In genomic region chr5:151689591-151689990, GRCh38 we compare ENCODE assay signal across 7 cellular contexts. TPM values are rescaled to one million over a fixed set of nuclear protein-coding genes. Genes with fewer than 3 reads are reported as not detected.
DNase-seq lines count a peak whose midpoint lies in the region; ATAC-seq, FAIRE-seq and TF ChIP-seq lines count a peak whose summit lies in the region.
"Not testable (repeated sequence)": the region's sequence is repeated elsewhere in the genome, so short reads cannot be mapped to it uniquely, and the experiment has no call there.
"Had no signal": no experiment of that assay in that cellular context is flagged by ENCODE, and none has a peak within 500 bp of the region (broad histone marks: within the 10 kb centered on the region; RNA-seq: fewer than 3 reads in every experiment).

No MANE protein-coding gene starts in this region.

- not testable (repeated sequence) for H3K4me3 ChIP-seq in Panc1 (ENCODE audit: low read depth in 2 of 2, low read length in 2 of 2); astrocyte (ENCODE audit: insufficient read depth, low read depth, low read length); endodermal cell (ENCODE audit: low read length); right atrium auricular region

- not testable (repeated sequence) for BruUV-seq in Panc1 (replicated peaks; lab: Mats Ljungman, UMichigan)

- H3K27me3 ChIP-seq in Panc1 (ENCODE audit: control insufficient read depth, insufficient read depth, low read length); astrocyte (ENCODE audit: insufficient read depth, low read length); endodermal cell (ENCODE audit: control insufficient read depth, insufficient read depth, low read length, poor library complexity, severe bottlenecking); right atrium auricular region: not testable (repeated sequence)

- H3K4me1 ChIP-seq in Panc1 (ENCODE audit: control insufficient read depth, insufficient read depth, low read length) (peaks cover 31% of the 10 kb centered on the region), astrocyte (ENCODE audit: insufficient read depth, low read length) (peaks cover 23% of the 10 kb centered on the region), endodermal cell (ENCODE audit: control insufficient read depth, insufficient read depth, low read length) (peaks cover 12% of the 10 kb centered on the region), right atrium auricular region (peaks cover 0 to 19% of the 10 kb centered on the region in 2 donors)

- H3K9me3 Mint-ChIP-seq in astrocyte (ENCODE audit: unreplicated experiment); endodermal cell; neural crest cell: not testable (repeated sequence)

- peaks cover 18% of the 10 kb centered on the region for H4K20me1 ChIP-seq in astrocyte (ENCODE audit: insufficient read depth, low read length)

- DNase-seq in Panc1 (ENCODE audit: low read depth, low spot score); astrocyte (ENCODE audit: low read depth); neural crest cell (ENCODE audit: low read depth, low spot score): not testable (repeated sequence)
- DNase-seq in endodermal cell (peak; percentile 9), right atrium auricular region (ENCODE audit: low spot score) (peak; percentile 32)

- H3K9me3 ChIP-seq in Panc1 (ENCODE audit: control insufficient read depth, insufficient read depth, low read depth, low read length); astrocyte (ENCODE audit: insufficient read depth, low read depth, low read length); endodermal cell (ENCODE audit: control insufficient read depth, low read length); right atrium auricular region: not testable (repeated sequence)

- not testable (repeated sequence) for H3K4me2 ChIP-seq in astrocyte (ENCODE audit: low read length)

- TF ChIP-seq CTCF in Panc1 (IDR thresholded peaks at IDR 0.05); astrocyte (IDR thresholded peaks at IDR 0.05; ENCODE audit: insufficient read depth, low read depth, low read length); endodermal cell (conservative IDR thresholded peaks at IDR 0.05); right atrium auricular region (IDR thresholded peaks at IDR 0.05); neural crest cell (conservative IDR thresholded peaks at IDR 0.05): not testable (repeated sequence)

- ATAC-seq in Panc1 = not testable (repeated sequence)

- in situ Hi-C loops in Panc1 (cut with HindIII; ENCODE audit: low pct_unique_long_range_greater_than_20kb, low sequenced_read_pairs) = not testable (repeated sequence)

- intact Hi-C loops in Panc1 (cut with micrococcal nuclease; ENCODE audit: unreplicated experiment) = not testable (repeated sequence)

- CTCF ChIA-PET in Panc1 (lab: Charles Lee) = not testable (repeated sequence)

- peak overlapping the region; percentile 29; the same call in 1 of the 2 replicates for H3K27ac ChIP-seq in Panc1 (ENCODE audit: low read length)
- H3K27ac ChIP-seq in astrocyte (ENCODE audit: low read depth, low read length); endodermal cell (ENCODE audit: low read depth, low read length); right atrium auricular region: not testable (repeated sequence)

- not testable (repeated sequence) for H2AFZ ChIP-seq in astrocyte (ENCODE audit: low read depth, low read length)

- not testable (repeated sequence) for H3K27ac Mint-ChIP-seq in astrocyte (ENCODE audit: unreplicated experiment); endodermal cell; neural crest cell (ENCODE audit: unreplicated experiment)

- H3K4me3 Mint-ChIP-seq in astrocyte (ENCODE audit: unreplicated experiment) (peak overlapping the region; percentile 57), neural crest cell (peak overlapping the region; percentile 17)
- not testable (repeated sequence) for H3K4me3 Mint-ChIP-seq in endodermal cell

- H3K36me3 ChIP-seq in Panc1 (ENCODE audit: control insufficient read depth, insufficient read depth, low read length); astrocyte (ENCODE audit: insufficient read depth, low read length); endodermal cell (ENCODE audit: control insufficient read depth, insufficient read depth, low read length); right atrium auricular region: not testable (repeated sequence)

- H3K36me3 Mint-ChIP-seq in astrocyte (ENCODE audit: low read depth, unreplicated experiment) = peaks cover 18% of the 10 kb centered on the region
- not testable (repeated sequence) for H3K36me3 Mint-ChIP-seq in endodermal cell (ENCODE audit: low read depth); neural crest cell (ENCODE audit: low read depth)

- not testable (repeated sequence) for H3K9ac ChIP-seq in astrocyte (ENCODE audit: low read length); endodermal cell (ENCODE audit: extremely low read depth, low read length, poor library complexity, severe bottlenecking)

- H3K27me3 Mint-ChIP-seq in astrocyte (ENCODE audit: low read depth, unreplicated experiment); endodermal cell (ENCODE audit: insufficient read depth); neural crest cell (ENCODE audit: low read depth): not testable (repeated sequence)

- FAIRE-seq in astrocyte (lab: Jason Lieb, UNC) = not testable (repeated sequence)

- H3K4me1 Mint-ChIP-seq in astrocyte (ENCODE audit: low read depth, unreplicated experiment) (peaks cover 29% of the 10 kb centered on the region), endodermal cell (peaks cover 21% of the 10 kb centered on the region), neural crest cell (peaks cover 52% of the 10 kb centered on the region)

- POLR2A ChIA-PET in Panc1 (lab: Charles Lee) = not testable (repeated sequence)

- WGBS in endodermal cell (ENCODE audit: insufficient coverage in 1 of 2, insufficient read length in 1 of 2), 2 experiments = 93 to 96% methylated on average over 7 of the region's 8 CpGs

- H3K79me2 ChIP-seq in astrocyte (ENCODE audit: insufficient read depth, low read length) = peaks cover 30% of the 10 kb centered on the region

RNA-seq across cellular contexts. Expression of gene SPARC, which starts 2.9 kb away (rescaled TPM):
- total RNA-seq in Panc1 (2021; ENCODE audit: unreplicated experiment) (228 TPM), astrocyte (15,667 and 20,724 TPM in 2 replicates), endodermal cell (100 to 1,000 TPM; 523 to 643 TPM), right atrium auricular region (100 to 1,000 TPM; 292 to 567 TPM), neural crest cell (422 and 435 TPM in 2 replicates)
- polyA plus RNA-seq in Panc1 (2012; ENCODE audit: insufficient read length) = 986 TPM
- 610 TPM for polyA plus RNA-seq in endodermal cell (2013, experiment 1 of 2)
- polyA plus RNA-seq in endodermal cell (2013, experiment 2 of 2) = 610 TPM
- total RNA-seq: B cell, Calu3 had no signal

Comparison
In these comparisons a context has a peak if more than half of its experiments do, and no peak if none do; other contexts are left out.
1. RNA of gene SPARC, which starts 2.9 kb away (total RNA-seq): 15,667 to 20,724 TPM in astrocyte; 523 to 643 TPM in endodermal cell, 292 to 567 TPM in right atrium auricular region, 422 to 435 TPM in neural crest cell and 228 TPM in Panc1 (single experiment); every median in the first group is over 10 times any median in the second.